ENCODE assay signal across 23 cellular contexts in the genomic region with DNA sequence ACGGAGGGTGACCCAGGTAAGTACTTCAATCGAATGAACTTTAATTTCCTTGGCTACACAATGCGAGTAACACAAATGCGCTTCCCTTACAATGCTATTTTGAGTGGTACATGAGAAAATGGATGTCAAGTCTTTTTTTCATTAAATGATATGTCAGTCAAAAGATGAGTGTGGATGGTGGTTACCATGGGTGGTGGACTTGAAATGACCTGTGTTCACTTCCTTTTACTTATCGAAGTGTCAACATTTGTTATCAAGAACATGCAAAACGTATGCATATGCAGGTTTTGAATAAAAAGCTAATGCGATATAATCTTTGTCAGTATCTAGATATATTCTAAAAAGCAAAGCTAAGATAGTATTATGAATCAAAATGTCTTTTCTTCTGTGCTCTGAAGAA. TPM values are rescaled to one million over a fixed set of nuclear protein-coding genes. Genes with fewer than 3 reads are reported as not detected.
"Had no signal": no experiment of that assay in that cellular context is flagged by ENCODE, and none has a peak within 500 bp of the region (broad histone marks: within the 10 kb centered on the region; RNA-seq: fewer than 3 reads in every experiment).

No MANE protein-coding gene starts in this region.

- H3K9me3 ChIP-seq: SK-N-SH had no signal

- H3K9ac ChIP-seq: SK-N-SH had no signal

- H3K4me3 ChIP-seq: MG63, SJSA1 had no signal

- H3K27ac ChIP-seq: HL-60, SJSA1 had no signal

- H3K4me2 ChIP-seq: SK-N-SH had no signal

- FAIRE-seq: HTR-8/SVneo, RCC 7860 had no signal

- H3K27me3 ChIP-seq: MG63, SJSA1 had no signal

- DNase-seq: Karpas-422, KG1, MG63, NCI-H1092, NCI-H1105 treated with DMSO at 0.1 percent for 48 hours, NCI-H1417 treated with DMSO at 0.1 percent for 48 hours, NCI-H146, NCI-H1694 treated with DMSO at 0.1 percent for 48 hours, NCI-H1930, NCI-H2081, NCI-H2107, NCI-H2227 treated with DMSO at 0.1 percent for 48 hours, NCI-H510A, NCI-H69, NCI-H774, Right ventricle myocardium superior, RPMI8226, SIG-M5, SK-N-SH had no signal

- H3K36me3 ChIP-seq: MG63, SJSA1 had no signal

RNA-seq across cellular contexts. Expression of gene APOL5, which starts 8.8 kb away (rescaled TPM):
- total RNA-seq: Right ventricle myocardium superior, SJSA1 had no signal
- polyA plus RNA-seq: SK-N-SH had no signal
